ENCODE assay signal across 1 cellular context in genomic region chr1:165697881-165698842, GRCh38.
TF ChIP-seq lines count a peak whose summit lies in the region.

ALDH9A1 (minus strand) TSS chr1:165698562; CDS start chr1:165698558, 4 bp downstream.

TF ChIP-seq in HepG2, 621 proteins besides CTCF, POLR2A, EP300 and RAD21 (continued from another document and continues in another):
- peak; percentile 22; the same call in 1 of the 2 replicates for TF ChIP-seq ATF2 (CRISPR knock-in tag; IDR thresholded peaks at IDR 0.05)
- TF ChIP-seq PBX2 (CRISPR knock-in tag; IDR thresholded peaks at IDR 0.05) = no peak
- TF ChIP-seq SALL1 (CRISPR knock-in tag; IDR thresholded peaks at IDR 0.05) = peak; percentile 63; the same call in 1 of the 2 replicates
- peak; percentile 74 for TF ChIP-seq ZNF280B (CRISPR knock-in tag; IDR thresholded peaks at IDR 0.05; ENCODE audit: borderline replicate concordance)
- no peak for TF ChIP-seq MAFK (conservative IDR thresholded peaks at IDR 0.05 in 1 of 2, IDR thresholded peaks at IDR 0.05 in 1 of 2; ENCODE audit: low read length in 2 of 2)
- peak; percentile 32 for TF ChIP-seq ZFP1 (CRISPR knock-in tag; IDR thresholded peaks at IDR 0.05)
- TF ChIP-seq SRSF1 (optimal IDR thresholded peaks at IDR 0.05; ENCODE audit: low read depth, low read length) = no peak
- no peak for TF ChIP-seq NFKBIZ (CRISPR knock-in tag; IDR thresholded peaks at IDR 0.05)
- peak; percentile 75 for TF ChIP-seq ZSCAN21 (CRISPR knock-in tag; IDR thresholded peaks at IDR 0.05; ENCODE audit: borderline replicate concordance)
- TF ChIP-seq YY1 (IDR thresholded peaks at IDR 0.05; ENCODE audit: insufficient read depth, insufficient replicate concordance, low read depth, low read length) = peak; percentile 76
- TF ChIP-seq EZH2 (conservative IDR thresholded peaks at IDR 0.05; ENCODE audit: low read depth, low read length) = no peak
- TF ChIP-seq ZNF549 (CRISPR knock-in tag; IDR thresholded peaks at IDR 0.05) = no peak
- TF ChIP-seq ZNF768 (CRISPR knock-in tag; IDR thresholded peaks at IDR 0.05) = peak; percentile 59; the same call in 1 of the 2 replicates
- TF ChIP-seq ZNF709 (CRISPR knock-in tag; IDR thresholded peaks at IDR 0.05) = 0 out of 2 replicates have a peak, but pooled peaks have one; percentile 74
- TF ChIP-seq HNF4A (CRISPR knock-in tag; IDR thresholded peaks at IDR 0.05) = no peak
- TF ChIP-seq ATF5 (CRISPR knock-in tag; IDR thresholded peaks at IDR 0.05; ENCODE audit: low read depth) = no peak
- TF ChIP-seq RBAK (CRISPR knock-in tag; IDR thresholded peaks at IDR 0.05) = no peak
- TF ChIP-seq ZBTB25 (CRISPR knock-in tag; IDR thresholded peaks at IDR 0.05) = peak; percentile 54; the same call in 1 of the 2 replicates
- peak; percentile 78 for TF ChIP-seq YEATS4 (CRISPR knock-in tag; IDR thresholded peaks at IDR 0.05; ENCODE audit: borderline replicate concordance)
- TF ChIP-seq FOXO4 (CRISPR knock-in tag; conservative IDR thresholded peaks at IDR 0.05) = no peak
- no peak for TF ChIP-seq ZNF609 (CRISPR knock-in tag; IDR thresholded peaks at IDR 0.05; ENCODE audit: borderline replicate concordance)
- no peak for TF ChIP-seq ZNF678 (CRISPR knock-in tag; IDR thresholded peaks at IDR 0.05)
- TF ChIP-seq NFIB (CRISPR knock-in tag; IDR thresholded peaks at IDR 0.05; ENCODE audit: borderline replicate concordance) = no peak
- TF ChIP-seq ZBTB7B (CRISPR knock-in tag; IDR thresholded peaks at IDR 0.05) = peak; percentile 36; the same call in 1 of the 2 replicates
- TF ChIP-seq GLMP (CRISPR knock-in tag; IDR thresholded peaks at IDR 0.05; ENCODE audit: borderline replicate concordance) = no peak
- TF ChIP-seq PRPF4 (IDR thresholded peaks at IDR 0.05; ENCODE audit: low read depth, low read length, poor library complexity, severe bottlenecking) = no peak
- TF ChIP-seq JUN (CRISPR knock-in tag; IDR thresholded peaks at IDR 0.05) = no peak
- peak; percentile 73; the same call in 1 of the 2 replicates for TF ChIP-seq THAP7 (CRISPR knock-in tag; IDR thresholded peaks at IDR 0.05)
- no peak for TF ChIP-seq RARA (CRISPR knock-in tag; IDR thresholded peaks at IDR 0.05)
- TF ChIP-seq ZNF274 (CRISPR knock-in tag; IDR thresholded peaks at IDR 0.05) = peak; percentile 84
- TF ChIP-seq POLR2AphosphoS2 (IDR thresholded peaks at IDR 0.05; ENCODE audit: low read depth, low read length) = no peak
- TF ChIP-seq MAZ (IDR thresholded peaks at IDR 0.05; ENCODE audit: borderline replicate concordance, low read depth, low read length) = no peak
- no peak for TF ChIP-seq MAZ (CRISPR knock-in tag; IDR thresholded peaks at IDR 0.05; ENCODE audit: low read depth)
- no peak for TF ChIP-seq ZNF296 (CRISPR knock-in tag; conservative IDR thresholded peaks at IDR 0.05)
- TF ChIP-seq ZBTB49 (CRISPR knock-in tag; IDR thresholded peaks at IDR 0.05; ENCODE audit: borderline replicate concordance) = 0 out of 2 replicates have a peak, but pooled peaks have one; percentile 51
- TF ChIP-seq ARID3A (IDR thresholded peaks at IDR 0.05; ENCODE audit: low read depth, low read length) = no peak
- TF ChIP-seq ZNF512 (CRISPR knock-in tag; IDR thresholded peaks at IDR 0.05) = 0 out of 2 replicates have a peak, but pooled peaks have one; percentile 72
- TF ChIP-seq ARNT2 (CRISPR knock-in tag; IDR thresholded peaks at IDR 0.05; ENCODE audit: low read depth) = peak; percentile 88
